Comparison of ENCODE assay signal across 14 cellular contexts in the genomic region with DNA sequence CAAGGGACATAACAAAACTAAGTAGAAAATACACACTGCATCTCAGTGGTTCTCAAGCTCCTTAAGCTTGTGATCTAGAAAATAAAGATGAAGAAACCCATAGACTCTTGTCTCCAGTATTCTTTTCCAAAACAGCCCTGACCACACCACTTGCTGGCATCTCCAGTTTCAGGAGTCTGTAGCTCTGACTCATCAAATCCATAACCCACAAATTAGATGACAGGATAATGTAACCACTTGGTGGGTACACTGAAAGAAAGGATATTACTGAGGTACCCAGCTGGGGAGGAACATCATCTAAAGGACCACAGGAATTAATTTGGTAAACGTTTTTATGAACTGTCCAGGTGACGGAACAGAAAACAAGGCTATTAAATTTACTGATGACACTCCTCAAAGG.
DNase-seq lines count a peak whose midpoint lies in the region; ATAC-seq and TF ChIP-seq lines count a peak whose summit lies in the region.
"Had no signal": no experiment of that assay in that cellular context is flagged by ENCODE, and none has a peak within 500 bp of the region (broad histone marks: within the 10 kb centered on the region; RNA-seq: fewer than 3 reads in every experiment).

No MANE protein-coding gene starts in this region.

- H3K4me2 ChIP-seq in GM23248 (ENCODE audit: unreplicated experiment) (no peak overlapping the region), PC-3 (ENCODE audit: low read length) (no peak overlapping the region)

- TF ChIP-seq CTCF in PC-3 (conservative IDR thresholded peaks at IDR 0.05; ENCODE audit: low read depth, low read length) = no peak
- TF ChIP-seq CTCF in gastrocnemius medialis (IDR thresholded peaks at IDR 0.05 in 4 of 5, conservative IDR thresholded peaks at IDR 0.05 in 1 of 5) = no peak
- TF ChIP-seq CTCF in GM13977 (IDR thresholded peaks at IDR 0.05; ENCODE audit: extremely low read depth, insufficient read depth, missing control alignments) = no peak
- no peak for TF ChIP-seq CTCF in CD4-positive, alpha-beta T cell (IDR thresholded peaks at IDR 0.05)

- H3K4me1 Mint-ChIP-seq in CD4-positive, alpha-beta T cell (ENCODE audit: low read depth) = no peaks in the 10 kb centered on the region
- H3K4me1 Mint-ChIP-seq: T-helper 17 cell had no signal

- H3K4me1 ChIP-seq in GM23248 (ENCODE audit: insufficient read depth) (peaks cover 12% of the 10 kb centered on the region), PC-3 (ENCODE audit: insufficient read depth, low read length) (peaks cover 7% of the 10 kb centered on the region), gastrocnemius medialis (peaks cover 0 to 11% of the 10 kb centered on the region in 2 donors)
- H3K4me1 ChIP-seq: transverse colon had no signal

- POLR2A ChIA-PET in PC-3 (lab: Charles Lee; ENCODE audit: unreplicated experiment) = no interaction called here
- POLR2A ChIA-PET in CD4-positive, alpha-beta T cell (lab: Charles Lee) = interaction anchor here (1.0 kb wide), 1 partner anchor 28 kb away, joined by 3 read pairs; no protein-coding TSS in a partner anchor

- H3K36me3 ChIP-seq in GM23248 (ENCODE audit: low read depth) = no peaks in the 10 kb centered on the region
- H3K36me3 ChIP-seq in PC-3 (ENCODE audit: low read depth, low read length) = no peaks in the 10 kb centered on the region
- peaks cover 0 to 7% of the 10 kb centered on the region in 2 donors for H3K36me3 ChIP-seq in gastrocnemius medialis

- H2AFZ ChIP-seq in GM23248 (no peak overlapping the region), PC-3 (ENCODE audit: low read length) (no peak overlapping the region)

- CTCF ChIA-PET in PC-3 (lab: Charles Lee) = no interaction called here
- CTCF ChIA-PET in CD4-positive, alpha-beta T cell (lab: Charles Lee) = no interaction called here

- ATAC-seq in PC-3 (peak; percentile 84), gastrocnemius medialis (peak; percentile 45 to 69)
- no peak for ATAC-seq in CD4-positive, alpha-beta T cell (ENCODE audit: poor library complexity)
- ATAC-seq: T-helper 17 cell had no signal

- peaks cover 6% of the 10 kb centered on the region for H3F3A ChIP-seq in GM23248 (ENCODE audit: insufficient read depth)
- no peaks in the 10 kb centered on the region for H3F3A ChIP-seq in PC-3 (ENCODE audit: low read length, unreplicated experiment)

- intact Hi-C loops in PC-3 (cut with micrococcal nuclease) (no loop called here), gastrocnemius medialis (cut with DNase I; ENCODE audit: low total_unique reads) (no loop called here)
- intact Hi-C loops in CD4-positive, alpha-beta T cell (cut with DNase I, micrococcal nuclease) = no loop called here

- in situ Hi-C loops in GM23248 (cut with MboI) (no loop called here), gastrocnemius medialis (cut with MboI; ENCODE audit: low sequenced_read_pairs in 4 of 4) (no loop called here), GM13977 (cut with MboI; ENCODE audit: low pct_unique_long_range_greater_than_20kb, low sequenced_read_pairs, unreplicated experiment) (no loop called here)

- BruUV-seq in PC-3 (replicated peaks; lab: Mats Ljungman, UMichigan) = no TSS peak

- no peak overlapping the region for H3K27ac Mint-ChIP-seq in CD4-positive, alpha-beta T cell
- H3K27ac Mint-ChIP-seq: T-helper 17 cell had no signal

- H3K27ac ChIP-seq in GM23248 (no peak overlapping the region), PC-3 (ENCODE audit: low read length) (no peak overlapping the region), gastrocnemius medialis (no peak overlapping the region)
- no peak overlapping the region for H3K27ac ChIP-seq in CD4-positive, alpha-beta T cell (ENCODE audit: low read depth, low read length)
- H3K27ac ChIP-seq: skin epidermis, transverse colon had no signal

- H3K79me2 ChIP-seq in GM23248 (ENCODE audit: insufficient read depth) (no peaks in the 10 kb centered on the region), PC-3 (ENCODE audit: low read length) (no peaks in the 10 kb centered on the region)

- no peak overlapping the region for H3K4me3 ChIP-seq in GM23248
- no peak overlapping the region for H3K4me3 ChIP-seq in PC-3 (ENCODE audit: low read length)
- H3K4me3 ChIP-seq in gastrocnemius medialis = no peak overlapping the region
- H3K4me3 ChIP-seq: skin epidermis, transverse colon had no signal

- peak; percentile 71 for DNase-seq in GM23248
- DNase-seq in PC-3 = peak; percentile 67
- peak; percentile 65 for DNase-seq in dedifferentiated amniotic fluid mesenchymal stem cell (ENCODE audit: extremely low spot score)
- DNase-seq in gastrocnemius medialis = no peak
- DNase-seq in GM13977 (ENCODE audit: low spot score) = no peak
- no peak for DNase-seq in CD4-positive, alpha-beta T cell
- DNase-seq in AML-193 (lab: John Stamatoyannopoulos, UW) = no peak
- DNase-seq: activated CD4-positive, alpha-beta T cell treated with anti-CD3 and anti-CD28 coated beads, Interleukin-2, amount 50 U/mL, for 4 hours; cortex of kidney; DMS153; NCI-H2171 treated with DMSO at 0.1 percent for 48 hours; T-helper 17 cell; transverse colon had no signal

- no peaks in the 10 kb centered on the region for H3K9me3 Mint-ChIP-seq in CD4-positive, alpha-beta T cell

- no peak overlapping the region for H3K9ac ChIP-seq in GM23248
- no peak overlapping the region for H3K9ac ChIP-seq in PC-3 (ENCODE audit: low read length)

- H3K27me3 Mint-ChIP-seq in CD4-positive, alpha-beta T cell = no peaks in the 10 kb centered on the region
- H3K27me3 Mint-ChIP-seq: T-helper 17 cell had no signal

- no peak overlapping the region for H3K4me3 Mint-ChIP-seq in CD4-positive, alpha-beta T cell
- H3K4me3 Mint-ChIP-seq: T-helper 17 cell had no signal

- H3K36me3 Mint-ChIP-seq in CD4-positive, alpha-beta T cell (ENCODE audit: low read depth) = peaks cover 88% of the 10 kb centered on the region

- TF ChIP-seq POLR2A in gastrocnemius medialis (IDR thresholded peaks at IDR 0.05) = no peak

- no peaks in the 10 kb centered on the region for H3K27me3 ChIP-seq in GM23248 (replicated peaks; ENCODE audit: insufficient read depth)
- no peaks in the 10 kb centered on the region for H3K27me3 ChIP-seq in PC-3 (ENCODE audit: low read length)
- no peaks in the 10 kb centered on the region for H3K27me3 ChIP-seq in gastrocnemius medialis
- no peaks in the 10 kb centered on the region for H3K27me3 ChIP-seq in CD4-positive, alpha-beta T cell (ENCODE audit: control insufficient read depth, insufficient read depth, low read length)
- H3K27me3 ChIP-seq: transverse colon had no signal

- H3K9me3 ChIP-seq in GM23248 (ENCODE audit: low read depth) (no peaks in the 10 kb centered on the region), PC-3 (ENCODE audit: low read length) (no peaks in the 10 kb centered on the region), gastrocnemius medialis (no peaks in the 10 kb centered on the region)
- no peaks in the 10 kb centered on the region for H3K9me3 ChIP-seq in CD4-positive, alpha-beta T cell (ENCODE audit: control insufficient read depth, low read length)
- H3K9me3 ChIP-seq: transverse colon had no signal

- no peaks in the 10 kb centered on the region for H3K9me2 ChIP-seq in GM23248 (ENCODE audit: insufficient read depth)
- no peaks in the 10 kb centered on the region for H3K9me2 ChIP-seq in PC-3 (replicated peaks; ENCODE audit: low read length)

- H4K20me1 ChIP-seq in GM23248 (ENCODE audit: insufficient read depth) (no peaks in the 10 kb centered on the region), PC-3 (ENCODE audit: low read length) (no peaks in the 10 kb centered on the region)

- 77 to 83% methylated on average over 2 of the region's 2 CpGs for WGBS in GM23248 (ENCODE audit: low coverage in 1 of 2, low lambda C conversion rate in 2 of 2, missing lambda C conversion rate in 2 of 2), 2 experiments

Comparison
In these comparisons a context has a peak if more than half of its experiments do, and no peak if none do; other contexts are left out.
1. DNase-seq: peak in GM23248 (single experiment), PC-3 (single experiment) and dedifferentiated amniotic fluid mesenchymal stem cell (single experiment); none in gastrocnemius medialis (0 of 2), GM13977 (single experiment), CD4-positive, alpha-beta T cell (0 of 10) and AML-193 (0 of 2).